ENCODE assay signal across 8 cellular contexts in the genomic region with DNA sequence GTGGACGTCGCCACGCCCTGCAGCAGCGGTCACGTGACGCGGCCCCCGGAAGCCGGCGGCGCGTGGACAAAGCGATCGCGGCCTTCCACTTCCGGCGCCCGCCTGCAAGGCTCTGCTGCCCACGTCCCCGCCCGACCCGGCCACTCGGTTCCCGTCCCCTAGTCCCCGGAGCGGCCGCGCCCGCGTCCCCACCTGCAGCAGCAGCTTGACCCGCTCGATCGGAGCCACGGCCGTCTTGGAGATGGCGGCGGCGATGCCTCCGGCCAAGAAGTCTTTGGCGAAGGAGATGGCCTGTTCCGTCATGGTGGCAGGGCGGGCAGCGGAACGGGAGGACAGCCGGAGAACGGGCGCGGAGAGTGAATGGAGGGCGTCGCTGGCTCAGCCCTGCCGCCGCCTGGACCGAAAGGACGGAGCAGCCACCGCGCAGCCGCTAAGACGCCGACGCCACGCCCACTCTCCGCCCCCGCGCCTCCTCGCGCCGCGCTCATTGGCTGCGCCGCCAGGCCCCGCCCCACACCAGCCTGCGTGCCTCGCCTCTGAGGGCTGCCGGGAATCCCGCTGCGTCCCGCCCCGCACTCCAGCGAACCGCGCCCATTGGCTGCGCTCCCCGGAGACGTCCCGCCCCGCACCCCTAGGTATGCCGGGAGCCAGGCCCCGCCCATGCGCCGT. TPM values are rescaled to one million over a fixed set of nuclear protein-coding genes. Genes with fewer than 3 reads are reported as not detected.
DNase-seq lines count a peak whose midpoint lies in the region; ATAC-seq and TF ChIP-seq lines count a peak whose summit lies in the region.

SLC25A6 (minus strand) TSS at position 407 of the 669 bp plus-strand sequence; CDS start at position 303, 104 bp downstream.

- peak within 1 kb of the TSS; percentile 97 for H3K4me3 ChIP-seq in lower leg skin (ENCODE audit: low read depth, poor library complexity, severe bottlenecking)

- no peak for TF ChIP-seq POLR2A in lower leg skin (IDR thresholded peaks at IDR 0.05)

- WGBS in lower leg skin, 2 donors: 0 to 1% methylated on average over 22 to 30 of the region's 90 CpGs

- intact Hi-C loops in lower leg skin (cut with DNase I; ENCODE audit: low total_unique reads): no loop called here

- ATAC-seq in GM19035 (IDR thresholded peaks at IDR 0.05; ENCODE audit: unreplicated experiment) (peak; percentile 93), HG03378 (IDR thresholded peaks at IDR 0.05; ENCODE audit: unreplicated experiment) (peak; percentile 80)
- ATAC-seq in activated CD4-positive, CD25-positive, alpha-beta regulatory T cell treated with anti-CD3 and anti-CD28 coated beads, Interleukin-2, amount 50 U/mL, for 24 hours: peak; percentile 97 to 98

- peak; percentile 96 for DNase-seq in A172 (ENCODE audit: low spot score)
- DNase-seq in dedifferentiated amniotic fluid mesenchymal stem cell (ENCODE audit: extremely low spot score): peak; percentile 96
- DNase-seq in lower leg skin (ENCODE audit: low spot score in 2 of 2): peak; percentile 98 to 100
- DNase-seq in stimulated activated CD4-positive, alpha-beta T cell treated with anti-CD3 and anti-CD28 coated beads, TNF-alpha, amount 100 ng/mL, for 24 hours (ENCODE audit: low read depth in 3 of 3): peak; percentile 98 to 100 (median 99)
- no peak for DNase-seq in NCI-H2029 treated with DMSO at 0.1 percent for 48 hours (lab: John Stamatoyannopoulos, UW)

- peak in 1 of 3 donors; percentile 19 for TF ChIP-seq CTCF in lower leg skin (IDR thresholded peaks at IDR 0.05)

RNA-seq across cellular contexts. Expression of gene SLC25A6, which starts in this region (rescaled TPM):
- total RNA-seq in A172 (2014; rRNA removed; shearing (Covaris generic)): 121 and 163 TPM in 2 replicates
- 100 to 1,000 TPM; 187 to 282 (median 260) TPM for total RNA-seq in lower leg skin
